17 cellular contexts compared by ENCODE assay signal in genomic region chr1:100147875-100148274, GRCh38. TPM values are rescaled to one million over a fixed set of nuclear protein-coding genes. Genes with fewer than 3 reads are reported as not detected.
"Had no signal": no experiment of that assay in that cellular context is flagged by ENCODE, and none has a peak within 500 bp of the region (broad histone marks: within the 10 kb centered on the region; RNA-seq: fewer than 3 reads in every experiment).

No MANE protein-coding gene starts in this region.

- H3K4me1 ChIP-seq: tibial artery, uterus had no signal

- H3K4me3 Mint-ChIP-seq: activated T-helper 17 cell treated with anti-CD3 and anti-CD28 coated beads, Interleukin-2, amount 50 U/mL, for 72 hours; effector memory CD8-positive, alpha-beta T cell; naive B cell; stimulated activated naive B cell treated with anti-CD40 and anti-IgM and Interleukin-4, amounts not matched to agents 10 μg/mL and 1 μg/mL and 100 μg/mL, for 72 hours had no signal

- H3K27me3 Mint-ChIP-seq: activated T-helper 17 cell treated with anti-CD3 and anti-CD28 coated beads, Interleukin-2, amount 50 U/mL, for 72 hours; effector memory CD8-positive, alpha-beta T cell; naive B cell; stimulated activated naive B cell treated with anti-CD40 and anti-IgM and Interleukin-4, amounts not matched to agents 10 μg/mL and 1 μg/mL and 100 μg/mL, for 72 hours had no signal

- H3K27me3 ChIP-seq: neutrophil, tibial artery, uterus had no signal

- H3K9me3 Mint-ChIP-seq: activated T-helper 17 cell treated with anti-CD3 and anti-CD28 coated beads, Interleukin-2, amount 50 U/mL, for 72 hours; effector memory CD8-positive, alpha-beta T cell; naive B cell; stimulated activated naive B cell treated with anti-CD40 and anti-IgM and Interleukin-4, amounts not matched to agents 10 μg/mL and 1 μg/mL and 100 μg/mL, for 72 hours had no signal

- ATAC-seq: activated T-helper 17 cell treated with anti-CD3 and anti-CD28 coated beads, Interleukin-2, amount 50 U/mL, for 72 hours; effector memory CD8-positive, alpha-beta T cell; left lobe of liver; stimulated activated naive B cell treated with anti-CD40 and anti-IgM and Interleukin-4, amounts not matched to agents 10 μg/mL and 1 μg/mL and 100 μg/mL, for 72 hours had no signal

- H3K27ac ChIP-seq: epithelial cell of prostate, neutrophil, tibial artery, uterus had no signal

- H3K4me3 ChIP-seq: tibial artery, uterus had no signal

- H3K27ac Mint-ChIP-seq: activated T-helper 17 cell treated with anti-CD3 and anti-CD28 coated beads, Interleukin-2, amount 50 U/mL, for 72 hours; effector memory CD8-positive, alpha-beta T cell; stimulated activated naive B cell treated with anti-CD40 and anti-IgM and Interleukin-4, amounts not matched to agents 10 μg/mL and 1 μg/mL and 100 μg/mL, for 72 hours had no signal

- DNase-seq: activated CD4-positive, alpha-beta T cell treated with anti-CD3 and anti-CD28 coated beads for 1 hour; activated CD4-positive, alpha-beta T cell treated with anti-CD3 and anti-CD28 coated beads, Interleukin-2, amount 50 U/mL, for 4 hours; activated naive CD4-positive, alpha-beta T cell treated with anti-CD3 and anti-CD28 coated beads, Interleukin-2, amount 50 U/mL, for 16 hours; dermis blood vessel endothelial cell; effector memory CD8-positive, alpha-beta T cell; foreskin melanocyte; head of caudate nucleus; naive B cell; retina; stimulated activated CD4-positive, alpha-beta T cell treated with anti-CD3 and anti-CD28 coated beads, Interleukin-2, amount 100 ng/mL, for 48 hours; stimulated activated naive B cell treated with anti-CD40 and anti-IgM and Interleukin-4, amounts not matched to agents 10 μg/mL and 1 μg/mL and 100 μg/mL, for 72 hours; tibial artery; uterus had no signal

- H3K36me3 ChIP-seq: uterus had no signal

- H3K9me3 ChIP-seq: neutrophil, tibial artery, uterus had no signal

RNA-seq across cellular contexts. Expression of gene LRRC39, which starts 30.2 kb away (rescaled TPM):
- total RNA-seq: dermis blood vessel endothelial cell had no signal
